In the genomic region with DNA sequence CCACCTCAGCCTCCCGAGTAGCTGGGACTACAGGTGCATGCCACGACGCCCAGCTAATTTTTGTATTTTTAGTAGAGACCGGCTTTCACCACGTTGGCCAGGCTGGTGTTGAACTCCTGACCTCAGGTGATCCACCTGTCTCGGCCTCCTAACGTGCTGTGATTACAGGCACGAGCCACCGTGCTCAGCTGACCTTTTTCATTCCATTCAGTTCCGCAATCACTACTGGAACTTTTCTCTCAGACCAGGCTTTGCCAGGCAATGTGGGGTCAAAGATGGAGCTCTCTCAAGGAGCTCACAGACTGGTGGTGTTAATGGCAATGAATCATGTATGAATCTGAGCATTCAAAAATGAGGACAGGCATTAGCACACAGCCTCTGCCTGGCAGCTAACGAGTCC, we compare ENCODE assay signal across 14 cellular contexts. TPM values are rescaled to one million over a fixed set of nuclear protein-coding genes. Genes with fewer than 3 reads are reported as not detected.
A peak's percentile ranks its signal among the peaks of the same experiment; 100 is the strongest.
DNase-seq lines count a peak whose midpoint lies in the region; ATAC-seq and TF ChIP-seq lines count a peak whose summit lies in the region.
"Had no signal": no experiment of that assay in that cellular context is flagged by ENCODE, and none has a peak within 500 bp of the region (broad histone marks: within the 10 kb centered on the region; RNA-seq: fewer than 3 reads in every experiment).

No MANE protein-coding gene starts in this region.

- H3K27me3 ChIP-seq in esophagus squamous epithelium: no peaks in the 10 kb centered on the region

- peak overlapping the region in 6 of 7 donors; percentile 9 to 99 (median 41) for H3K27ac Mint-ChIP-seq in CD14-positive monocyte
- peak overlapping the region; percentile 27 to 41 for H3K27ac Mint-ChIP-seq in natural killer cell treated with Interleukin-12 subunit alpha and Interleukin-12 subunit beta and Interleukin-15 and Interleukin-18, amount 100 ng/mL, for 72 hours
- H3K27ac Mint-ChIP-seq in activated naive CD4-positive, alpha-beta T cell treated with anti-CD3 and anti-CD28 coated beads for 36 hours: no peak overlapping the region

- no peaks in the 10 kb centered on the region for H3K36me3 ChIP-seq in esophagus squamous epithelium

- H3K27ac ChIP-seq in esophagus squamous epithelium: peak overlapping the region; percentile 34 to 98 (median 88)

- ATAC-seq in natural killer cell treated with Interleukin-12 subunit alpha and Interleukin-12 subunit beta and Interleukin-15 and Interleukin-18, amount 100 ng/mL, for 72 hours: no peak
- ATAC-seq in sciatic nerve: no peak
- ATAC-seq: PC-3, Right ventricle myocardium inferior, SK-N-SH treated with all-trans-retinoic acid at 6 μM for 48 hours had no signal

- CTCF ChIA-PET in activated naive CD4-positive, alpha-beta T cell treated with anti-CD3 and anti-CD28 coated beads for 36 hours (lab: Charles Lee): interaction anchor here (0.6 kb wide), 1 partner anchor 84 kb away, joined by 3 read pairs; no protein-coding TSS in a partner anchor

- H3K9me3 Mint-ChIP-seq in CD14-positive monocyte: peaks cover 0 to 6% (median 2%) of the 10 kb centered on the region in 7 donors
- no peaks in the 10 kb centered on the region for H3K9me3 Mint-ChIP-seq in natural killer cell treated with Interleukin-12 subunit alpha and Interleukin-12 subunit beta and Interleukin-15 and Interleukin-18, amount 100 ng/mL, for 72 hours
- no peaks in the 10 kb centered on the region for H3K9me3 Mint-ChIP-seq in activated naive CD4-positive, alpha-beta T cell treated with anti-CD3 and anti-CD28 coated beads for 36 hours

- DNase-seq in CD14-positive monocyte (ENCODE audit: low spot score) (no peak), M059J (ENCODE audit: low read depth) (peak; percentile 12), esophagus squamous epithelium (lab: John Stamatoyannopoulos, UW) (no peak), SIG-M5 treated with dmso at 0.1 percent for 504 hours (lab: John Stamatoyannopoulos, UW; ENCODE audit: unreplicated experiment) (no peak), sciatic nerve (ENCODE audit: low spot score) (no peak)
- no peak for DNase-seq in natural killer cell treated with Interleukin-12 subunit alpha and Interleukin-12 subunit beta and Interleukin-15 and Interleukin-18, amount 100 ng/mL, for 72 hours (ENCODE audit: low spot score)
- no peak for DNase-seq in activated naive CD4-positive, alpha-beta T cell treated with anti-CD3 and anti-CD28 coated beads for 36 hours
- DNase-seq: ACHN, NCI-H1417 treated with DMSO at 0.1 percent for 48 hours, NCI-H226, NCI-H526, PC-3 had no signal

- peaks cover 0 to 2% (median 0%) of the 10 kb centered on the region in 3 donors for H3K27me3 Mint-ChIP-seq in CD14-positive monocyte (ENCODE audit: low read depth in 3 of 3)
- H3K27me3 Mint-ChIP-seq in natural killer cell treated with Interleukin-12 subunit alpha and Interleukin-12 subunit beta and Interleukin-15 and Interleukin-18, amount 100 ng/mL, for 72 hours: no peaks in the 10 kb centered on the region
- H3K27me3 Mint-ChIP-seq in activated naive CD4-positive, alpha-beta T cell treated with anti-CD3 and anti-CD28 coated beads for 36 hours (ENCODE audit: low read depth): no peaks in the 10 kb centered on the region

- peaks cover 3 to 8% of the 10 kb centered on the region in 2 donors for H3K36me3 Mint-ChIP-seq in CD14-positive monocyte
- no peaks in the 10 kb centered on the region for H3K36me3 Mint-ChIP-seq in natural killer cell treated with Interleukin-12 subunit alpha and Interleukin-12 subunit beta and Interleukin-15 and Interleukin-18, amount 100 ng/mL, for 72 hours
- no peaks in the 10 kb centered on the region for H3K36me3 Mint-ChIP-seq in activated naive CD4-positive, alpha-beta T cell treated with anti-CD3 and anti-CD28 coated beads for 36 hours (ENCODE audit: low read depth)

- H3K4me1 Mint-ChIP-seq in CD14-positive monocyte: peaks cover 68% of the 10 kb centered on the region
- peaks cover 44% of the 10 kb centered on the region in 2 donors for H3K4me1 Mint-ChIP-seq in natural killer cell treated with Interleukin-12 subunit alpha and Interleukin-12 subunit beta and Interleukin-15 and Interleukin-18, amount 100 ng/mL, for 72 hours (ENCODE audit: low read depth in 2 of 2)
- peaks cover 35% of the 10 kb centered on the region for H3K4me1 Mint-ChIP-seq in activated naive CD4-positive, alpha-beta T cell treated with anti-CD3 and anti-CD28 coated beads for 36 hours (ENCODE audit: low read depth)

- no peak overlapping the region for H3K4me3 Mint-ChIP-seq in CD14-positive monocyte
- H3K4me3 Mint-ChIP-seq in natural killer cell treated with Interleukin-12 subunit alpha and Interleukin-12 subunit beta and Interleukin-15 and Interleukin-18, amount 100 ng/mL, for 72 hours: no peak overlapping the region
- no peak overlapping the region for H3K4me3 Mint-ChIP-seq in activated naive CD4-positive, alpha-beta T cell treated with anti-CD3 and anti-CD28 coated beads for 36 hours

- 82 to 83% methylated on average over 4 to 11 of the region's 11 CpGs for WGBS in esophagus squamous epithelium, 2 donors

- intact Hi-C loops in CD14-positive monocyte (cut with micrococcal nuclease) (no loop called here), esophagus squamous epithelium (cut with DNase I) (no loop called here), sciatic nerve (cut with DNase I) (no loop called here)
- intact Hi-C loops in activated naive CD4-positive, alpha-beta T cell treated with anti-CD3 and anti-CD28 coated beads for 36 hours (cut with micrococcal nuclease): no loop called here

- no peaks in the 10 kb centered on the region for H3K9me3 ChIP-seq in esophagus squamous epithelium

- no peak for TF ChIP-seq POLR2A in esophagus squamous epithelium (IDR thresholded peaks at IDR 0.05)

- no peak overlapping the region for H3K4me3 ChIP-seq in esophagus squamous epithelium

- TF ChIP-seq CTCF in CD14-positive monocyte (IDR thresholded peaks at IDR 0.05) (no peak), esophagus squamous epithelium (IDR thresholded peaks at IDR 0.05) (no peak)

- peaks cover 28 to 78% (median 29%) of the 10 kb centered on the region in 3 donors for H3K4me1 ChIP-seq in esophagus squamous epithelium

RNA-seq across cellular contexts. Expression of a gene that starts 9.5 kb away (rescaled TPM):
- 1 to 10 TPM; 2.6 to 7.3 TPM for polyA plus RNA-seq in CD14-positive monocyte
- total RNA-seq in M059J (2014; rRNA removed; shearing (Covaris generic)): 12.7 and 13.8 TPM in 2 replicates
- total RNA-seq in esophagus squamous epithelium: 10 to 100 TPM; 15.7 to 31.7 (median 20.0) TPM
- total RNA-seq in natural killer cell treated with Interleukin-12 subunit alpha and Interleukin-12 subunit beta and Interleukin-15 and Interleukin-18, amount 100 ng/mL, for 72 hours: 10 to 100 TPM; 20.5 to 31.1 TPM
- 10 to 100 TPM; 19.6 to 20.9 TPM for total RNA-seq in activated naive CD4-positive, alpha-beta T cell treated with anti-CD3 and anti-CD28 coated beads for 36 hours
- 26.7 TPM for total RNA-seq in sciatic nerve

RNA-seq across cellular contexts. Expression of a gene that starts 10.3 kb away (rescaled TPM):
- 10 to 100 TPM; 46.2 to 65.9 TPM for polyA plus RNA-seq in CD14-positive monocyte
- total RNA-seq in M059J (2014; rRNA removed; shearing (Covaris generic)): 44.3 and 53.9 TPM in 2 replicates
- total RNA-seq in esophagus squamous epithelium: 100 to 1,000 TPM; 315 to 901 (median 457) TPM
- 10 to 100 TPM; 29.7 to 31.2 TPM for total RNA-seq in natural killer cell treated with Interleukin-12 subunit alpha and Interleukin-12 subunit beta and Interleukin-15 and Interleukin-18, amount 100 ng/mL, for 72 hours
- 10 to 100 TPM; 18.1 to 19.9 TPM for total RNA-seq in activated naive CD4-positive, alpha-beta T cell treated with anti-CD3 and anti-CD28 coated beads for 36 hours
- 51.0 TPM for total RNA-seq in sciatic nerve

RNA-seq across cellular contexts. Expression of a gene that starts 57.4 kb away (rescaled TPM):
- polyA plus RNA-seq in CD14-positive monocyte: 1 to 10 TPM in 1 of 2 donors, under 1 TPM in 1; 0.64 to 2.0 TPM
- total RNA-seq in M059J (2014; rRNA removed; shearing (Covaris generic)): 0.44 and 0.81 TPM in 2 replicates
- total RNA-seq in esophagus squamous epithelium (1 to 10 TPM; 2.8 to 7.5 (median 4.8) TPM), sciatic nerve (1.3 TPM)
- total RNA-seq in natural killer cell treated with Interleukin-12 subunit alpha and Interleukin-12 subunit beta and Interleukin-15 and Interleukin-18, amount 100 ng/mL, for 72 hours: not detected
- total RNA-seq in activated naive CD4-positive, alpha-beta T cell treated with anti-CD3 and anti-CD28 coated beads for 36 hours: not detected
